Comparison of ENCODE assay signal across 13 cellular contexts in genomic region chr4:138400528-138400927, GRCh38.
"Had no signal": no experiment of that assay in that cellular context is flagged by ENCODE, and none has a peak within 500 bp of the region (broad histone marks: within the 10 kb centered on the region; RNA-seq: fewer than 3 reads in every experiment).

No MANE protein-coding gene starts in this region.

- H3K27ac ChIP-seq: breast epithelium, prostate gland, stomach, thoracic aorta had no signal

- ATAC-seq: esophagus mucosa had no signal

- H3K4me3 ChIP-seq: breast epithelium, dorsolateral prefrontal cortex, prostate gland, stomach, thoracic aorta had no signal

- H3K27me3 ChIP-seq: breast epithelium, dorsolateral prefrontal cortex, stomach had no signal

- H3K4me1 ChIP-seq: breast epithelium, prostate gland had no signal

- H3K9me3 ChIP-seq: breast epithelium, prostate gland, stomach, thoracic aorta had no signal

- DNase-seq: activated CD4-positive, CD25-positive, alpha-beta regulatory T cell treated with anti-CD3 and anti-CD28 coated beads, Interleukin-2, amount 50 U/mL, for 72 hours; activated naive CD4-positive, alpha-beta T cell treated with Interleukin-2 at 50 U/mL for 16 hours; activated T-cell treated with anti-CD3 and anti-CD28 coated beads for 4 hours; aorta; dorsolateral prefrontal cortex; hippocampal formation; stimulated activated CD4-positive, alpha-beta T cell treated with anti-CD3 and anti-CD28 coated beads, Interleukin-1b, Interleukin-23, amount 100 ng/mL, for 48 hours; stomach; T-helper 1 cell had no signal

- H3K36me3 ChIP-seq: breast epithelium, prostate gland, stomach, thoracic aorta had no signal
